8 cellular contexts compared by ENCODE assay signal in genomic region chr11:62707277-62707771, GRCh38. TPM values are rescaled to one million over a fixed set of nuclear protein-coding genes. Genes with fewer than 3 reads are reported as not detected.
DNase-seq lines count a peak whose midpoint lies in the region; ATAC-seq and TF ChIP-seq lines count a peak whose summit lies in the region.

BSCL2 (minus strand) TSS chr11:62707424; CDS start chr11:62707195, 229 bp downstream.
GNG3 (plus strand) TSS chr11:62707676; CDS start chr11:62708296, 620 bp downstream.

- H3K36me3 ChIP-seq in lower lobe of right lung (peaks cover 20% of the 10 kb centered on the region), thyroid gland (peaks cover 0 to 11% of the 10 kb centered on the region in 2 donors)

- H3K36me3 Mint-ChIP-seq in CD14-positive monocyte: peaks cover 10 to 19% of the 10 kb centered on the region in 2 donors

- H3K27ac ChIP-seq in lower lobe of right lung: peak within 1 kb of the TSS; percentile 95
- H3K27ac ChIP-seq in thyroid gland: peak within 1 kb of the TSS; percentile 57 to 88 (median 84)

- no peaks in the 10 kb centered on the region for H3K27me3 Mint-ChIP-seq in CD14-positive monocyte (ENCODE audit: low read depth in 3 of 3)

- 83 to 94% methylated on average over 9 of the region's 9 CpGs for WGBS in thyroid gland, 2 donors

- H3K4me1 Mint-ChIP-seq in CD14-positive monocyte: peaks cover 53% of the 10 kb centered on the region

- no peak for DNase-seq in CD14-positive monocyte (ENCODE audit: low spot score)
- DNase-seq in NB4 (ENCODE audit: low read depth): peak; percentile 44
- DNase-seq in cardiac fibroblast (ENCODE audit: low read depth in 2 of 2): no peak
- DNase-seq in lower lobe of right lung: no peak
- DNase-seq in thyroid gland: peak in 1 of 2 donors; percentile 6
- no peak for DNase-seq in NCI-H1048 (lab: John Stamatoyannopoulos, UW)

- ATAC-seq in lower lobe of right lung (no peak), HG03135 (IDR thresholded peaks at IDR 0.05; ENCODE audit: unreplicated experiment) (no peak), GM18519 (IDR thresholded peaks at IDR 0.05; ENCODE audit: low FRiP score, unreplicated experiment) (no peak)

- H3K4me3 ChIP-seq in NB4 (ENCODE audit: low read depth, low read length) (peak within 1 kb of the TSS; percentile 35), cardiac fibroblast (replicated peaks in 1 of 2; ENCODE audit: low read depth in 2 of 2, low read length in 2 of 2) (peak within 1 kb of the TSS; percentile 37 to 40), lower lobe of right lung (peak within 1 kb of the TSS; percentile 90), thyroid gland (replicated peaks in 1 of 3) (peak within 1 kb of the TSS in 2 of 3 donors; percentile 15 to 64)

- H3K4me3 Mint-ChIP-seq in CD14-positive monocyte: peak within 1 kb of the TSS; percentile 82 to 87

- H3K9me3 ChIP-seq in lower lobe of right lung (no peaks in the 10 kb centered on the region), thyroid gland (no peaks in the 10 kb centered on the region)

- no peaks in the 10 kb centered on the region for H3K9me3 Mint-ChIP-seq in CD14-positive monocyte

- peaks cover 35% of the 10 kb centered on the region for H3K4me1 ChIP-seq in lower lobe of right lung
- peaks cover 20 to 30% of the 10 kb centered on the region in 2 donors for H3K4me1 ChIP-seq in thyroid gland

- TF ChIP-seq CTCF in CD14-positive monocyte (IDR thresholded peaks at IDR 0.05) (no peak), NB4 (IDR thresholded peaks at IDR 0.05; ENCODE audit: low read depth, low read length) (no peak), cardiac fibroblast (IDR thresholded peaks at IDR 0.05; ENCODE audit: low read depth, low read length) (no peak), lower lobe of right lung (IDR thresholded peaks at IDR 0.05) (no peak), thyroid gland (IDR thresholded peaks at IDR 0.05) (no peak)

- H3K27ac Mint-ChIP-seq in CD14-positive monocyte: peak within 1 kb of the TSS; percentile 31 to 99 (median 78)

- intact Hi-C loops in CD14-positive monocyte (cut with micrococcal nuclease): loop anchor here (5.0 to 10.0 kb wide), 2 partner anchors 55 to 113 kb away; partner anchors contain the start of genes TUT1 (in 2 of the 2) and INTS5 (in 1 of the 2)
- intact Hi-C loops in lower lobe of right lung (cut with DNase I): no loop called here
- intact Hi-C loops in thyroid gland (cut with DNase I): no loop called here

- H3K27me3 ChIP-seq in lower lobe of right lung (ENCODE audit: low read depth) (no peaks in the 10 kb centered on the region), thyroid gland (no peaks in the 10 kb centered on the region)

- TF ChIP-seq POLR2A in NB4 (IDR thresholded peaks at IDR 0.05; ENCODE audit: extremely low read depth, insufficient read length): no peak
- no peak for TF ChIP-seq POLR2A in thyroid gland (IDR thresholded peaks at IDR 0.05)

RNA-seq across cellular contexts. Expression of gene BSCL2, which starts in this region (rescaled TPM):
- polyA plus RNA-seq in CD14-positive monocyte: 10 to 100 TPM; 63.3 to 65.7 TPM
- 87.0 TPM for total RNA-seq in lower lobe of right lung
- total RNA-seq in thyroid gland: 100 to 1,000 TPM in 2 of 4 donors, 10 to 100 TPM in 2; 54.9 to 153 (median 89.4) TPM

RNA-seq across cellular contexts. Expression of gene GNG3, which starts in this region (rescaled TPM):
- polyA plus RNA-seq in CD14-positive monocyte: under 1 TPM in 1 of 2 donors, not detected in 1; 0.23 TPM
- total RNA-seq in lower lobe of right lung: not detected
- not detected for total RNA-seq in thyroid gland

Comparison
In these comparisons a context has a peak if more than half of its experiments do, and no peak if none do; other contexts are left out.
1. H3K4me3 ChIP-seq: peak in every context shown above with its lines; median percentile 90 in lower lobe of right lung; 40 in thyroid gland; 38 in cardiac fibroblast; 35 in NB4.
2. intact Hi-C loops: an anchor here in CD14-positive monocyte (5.0 to 10.0 kb wide); none called in lower lobe of right lung and thyroid gland.